ENCODE assay signal across 28 cellular contexts in genomic region chr12:1300460-1300859, GRCh38.
"Had no signal": no experiment of that assay in that cellular context is flagged by ENCODE, and none has a peak within 500 bp of the region (broad histone marks: within the 10 kb centered on the region; RNA-seq: fewer than 3 reads in every experiment).

No MANE protein-coding gene starts in this region.

- H3K9me3 ChIP-seq: ovary, psoas muscle, right lobe of liver, sigmoid colon, stomach, thoracic aorta, thyroid gland, tibial nerve, upper lobe of left lung, uterus had no signal

- H3K4me2 ChIP-seq: neural progenitor cell had no signal

- H3K79me2 ChIP-seq: parathyroid adenoma had no signal

- H3K4me3 ChIP-seq: neural progenitor cell, ovary, psoas muscle, right lobe of liver, sigmoid colon, stomach, thoracic aorta, thyroid gland, tibial nerve, upper lobe of left lung, uterus had no signal

- H3K9ac ChIP-seq: neural progenitor cell, parathyroid adenoma had no signal

- H3K36me3 ChIP-seq: ovary, right lobe of liver, sigmoid colon, thoracic aorta, thyroid gland, uterus had no signal

- H3K4me1 ChIP-seq: parathyroid adenoma, psoas muscle, right lobe of liver, uterus had no signal

- FAIRE-seq: small intestine had no signal

- H3K27me3 ChIP-seq: neural progenitor cell, ovary, right lobe of liver, sigmoid colon, stomach, thyroid gland, tibial nerve, upper lobe of left lung, uterus had no signal

- H3K27ac Mint-ChIP-seq: natural killer cell; nephron; neural progenitor cell; progenitor cell of endocrine pancreas; stimulated activated effector memory CD8-positive, alpha-beta T cell treated with anti-CD3 and anti-CD28 coated beads, Interleukin-12 subunit alpha, Interleukin-12 subunit beta, amount 100 ng/mL, for 72 hours; stimulated activated naive B cell treated with anti-CD40 and anti-IgM and Interleukin-4, amounts not matched to agents 10 μg/mL and 1 μg/mL and 100 μg/mL, for 72 hours; stimulated activated naive CD8-positive, alpha-beta T cell treated with anti-CD3 and anti-CD28 coated beads, Interleukin-15, Interleukin-2, amounts not matched to agents 100 ng/mL and 50 ng/mL, for 24 hours had no signal

- DNase-seq: natural killer cell; occipital lobe; ovary; posterior cingulate gyrus; psoas muscle; right cardiac atrium; right lobe of liver; sigmoid colon; small intestine; stimulated activated CD4-positive, alpha-beta T cell treated with anti-CD3 and anti-CD28 coated beads, Interleukin-15, amount 100 ng/mL, for 24 hours; stimulated activated CD4-positive, alpha-beta T cell treated with anti-CD3 and anti-CD28 coated beads, Interleukin-2, amount 100 ng/mL, for 24 hours; stimulated activated CD4-positive, alpha-beta T cell treated with anti-CD3 and anti-CD28 coated beads, Interleukin-2, amount 100 ng/mL, for 48 hours; stimulated activated CD4-positive, alpha-beta T cell treated with anti-CD3 and anti-CD28 coated beads, Interleukin-4, amount 100 ng/mL, for 24 hours; stimulated activated naive B cell treated with anti-CD40 and anti-IgM and Interleukin-4, amounts not matched to agents 10 μg/mL and 1 μg/mL and 100 μg/mL, for 72 hours; stimulated activated naive CD4-positive, alpha-beta T cell treated with Interleukin-2 at 50 U/mL for 16 hours; stomach; thyroid gland; trophoblast cell; upper lobe of left lung; uterus had no signal

- H3K27ac ChIP-seq: neural progenitor cell, ovary, parathyroid adenoma, psoas muscle, right lobe of liver, sigmoid colon, stomach, thoracic aorta, thyroid gland, tibial nerve, upper lobe of left lung, uterus had no signal

- H3K4me1 Mint-ChIP-seq: natural killer cell; stimulated activated effector memory CD8-positive, alpha-beta T cell treated with anti-CD3 and anti-CD28 coated beads, Interleukin-12 subunit alpha, Interleukin-12 subunit beta, amount 100 ng/mL, for 72 hours had no signal

- H2AFZ ChIP-seq: neural progenitor cell, parathyroid adenoma had no signal

- H3K4me3 Mint-ChIP-seq: natural killer cell; nephron; neural progenitor cell; stimulated activated effector memory CD8-positive, alpha-beta T cell treated with anti-CD3 and anti-CD28 coated beads, Interleukin-12 subunit alpha, Interleukin-12 subunit beta, amount 100 ng/mL, for 72 hours; stimulated activated naive B cell treated with anti-CD40 and anti-IgM and Interleukin-4, amounts not matched to agents 10 μg/mL and 1 μg/mL and 100 μg/mL, for 72 hours; stimulated activated naive CD8-positive, alpha-beta T cell treated with anti-CD3 and anti-CD28 coated beads, Interleukin-15, Interleukin-2, amounts not matched to agents 100 ng/mL and 50 ng/mL, for 24 hours had no signal

- H3K9me3 Mint-ChIP-seq: natural killer cell; stimulated activated effector memory CD8-positive, alpha-beta T cell treated with anti-CD3 and anti-CD28 coated beads, Interleukin-12 subunit alpha, Interleukin-12 subunit beta, amount 100 ng/mL, for 72 hours had no signal

- H3K27me3 Mint-ChIP-seq: progenitor cell of endocrine pancreas; stimulated activated naive B cell treated with anti-CD40 and anti-IgM and Interleukin-4, amounts not matched to agents 10 μg/mL and 1 μg/mL and 100 μg/mL, for 72 hours; stimulated activated naive CD8-positive, alpha-beta T cell treated with anti-CD3 and anti-CD28 coated beads, Interleukin-15, Interleukin-2, amounts not matched to agents 100 ng/mL and 50 ng/mL, for 24 hours had no signal

- ATAC-seq: natural killer cell; psoas muscle; right cardiac atrium; right lobe of liver; stimulated activated effector memory CD8-positive, alpha-beta T cell treated with anti-CD3 and anti-CD28 coated beads, Interleukin-12 subunit alpha, Interleukin-12 subunit beta, amount 100 ng/mL, for 72 hours; stimulated activated naive B cell treated with anti-CD40 and anti-IgM and Interleukin-4, amounts not matched to agents 10 μg/mL and 1 μg/mL and 100 μg/mL, for 72 hours had no signal
